ENCODE assay signal across 10 cellular contexts in genomic region chr18:22683196-22683676, GRCh38.
A peak's percentile ranks its signal among the peaks of the same experiment; 100 is the strongest.
DNase-seq lines count a peak whose midpoint lies in the region; ATAC-seq and TF ChIP-seq lines count a peak whose summit lies in the region.
"Had no signal": no experiment of that assay in that cellular context is flagged by ENCODE, and none has a peak within 500 bp of the region (broad histone marks: within the 10 kb centered on the region; RNA-seq: fewer than 3 reads in every experiment).

No MANE protein-coding gene starts in this region.

- no peaks in the 10 kb centered on the region for H3K27me3 Mint-ChIP-seq in progenitor cell of endocrine pancreas
- H3K27me3 Mint-ChIP-seq: stimulated activated memory B cell treated with anti-CD40 and anti-IgM and Interleukin-4, amounts not matched to agents 10 μg/mL and 1 μg/mL and 100 μg/mL, for 72 hours had no signal

- ATAC-seq in GM21786 (IDR thresholded peaks at IDR 0.05; ENCODE audit: unreplicated experiment) = no peak
- ATAC-seq: stimulated activated memory B cell treated with anti-CD40 and anti-IgM and Interleukin-4, amounts not matched to agents 10 μg/mL and 1 μg/mL and 100 μg/mL, for 72 hours had no signal

- DNase-seq in Daoy (ENCODE audit: low read depth) (peak; percentile 87), fibroblast of pulmonary artery (ENCODE audit: low read depth) (peak; percentile 88), progenitor cell of endocrine pancreas (ENCODE audit: low spot score, unreplicated experiment) (no peak), NCI-H1694 (lab: John Stamatoyannopoulos, UW) (no peak), KG1 (lab: John Stamatoyannopoulos, UW) (no peak), NK-92 (lab: John Stamatoyannopoulos, UW; ENCODE audit: unreplicated experiment) (no peak)

- H3K36me3 Mint-ChIP-seq in progenitor cell of endocrine pancreas (ENCODE audit: insufficient read depth) = peaks cover 2% of the 10 kb centered on the region
- H3K36me3 Mint-ChIP-seq: stimulated activated memory B cell treated with anti-CD40 and anti-IgM and Interleukin-4, amounts not matched to agents 10 μg/mL and 1 μg/mL and 100 μg/mL, for 72 hours had no signal

- peaks cover 2% of the 10 kb centered on the region for H3K4me1 Mint-ChIP-seq in progenitor cell of endocrine pancreas (ENCODE audit: low read depth)
- H3K4me1 Mint-ChIP-seq: stimulated activated memory B cell treated with anti-CD40 and anti-IgM and Interleukin-4, amounts not matched to agents 10 μg/mL and 1 μg/mL and 100 μg/mL, for 72 hours had no signal

- H3K9me3 Mint-ChIP-seq in progenitor cell of endocrine pancreas (ENCODE audit: low read depth) = peaks cover 11% of the 10 kb centered on the region

- H3K27ac Mint-ChIP-seq in progenitor cell of endocrine pancreas = peak overlapping the region; percentile 58
- H3K27ac Mint-ChIP-seq: stimulated activated memory B cell treated with anti-CD40 and anti-IgM and Interleukin-4, amounts not matched to agents 10 μg/mL and 1 μg/mL and 100 μg/mL, for 72 hours had no signal

- TF ChIP-seq CTCF in fibroblast of pulmonary artery (IDR thresholded peaks at IDR 0.05; ENCODE audit: low read length, missing control alignments) (no peak), progenitor cell of endocrine pancreas (IDR thresholded peaks at IDR 0.05; ENCODE audit: unreplicated experiment) (no peak)

- no peak overlapping the region for H3K4me3 Mint-ChIP-seq in progenitor cell of endocrine pancreas (ENCODE audit: low read depth)
- H3K4me3 Mint-ChIP-seq: stimulated activated memory B cell treated with anti-CD40 and anti-IgM and Interleukin-4, amounts not matched to agents 10 μg/mL and 1 μg/mL and 100 μg/mL, for 72 hours had no signal

- no peak overlapping the region for H3K4me3 ChIP-seq in fibroblast of pulmonary artery (replicated peaks; ENCODE audit: low read depth, low read length)
- H3K4me3 ChIP-seq: SK-N-MC had no signal

TF ChIP-seq in PFSK-1, 5 proteins besides CTCF, POLR2A, EP300 and RAD21:
- TF ChIP-seq SIN3A (IDR thresholded peaks at IDR 0.05; ENCODE audit: borderline replicate concordance, insufficient read depth, low read length) (no peak), FOXP2 (optimal IDR thresholded peaks at IDR 0.05; ENCODE audit: borderline replicate concordance, extremely low read depth, extremely low read length, insufficient read depth) (peak; percentile 62), POLR2AphosphoS5 (IDR thresholded peaks at IDR 0.05; ENCODE audit: low read depth, low read length) (no peak), TAF1 (IDR thresholded peaks at IDR 0.05; ENCODE audit: borderline replicate concordance, insufficient read depth, low read length) (peak; percentile 38; the same call in 1 of the 2 replicates), REST (IDR thresholded peaks at IDR 0.05; ENCODE audit: insufficient read depth in 1 of 2, low read depth in 2 of 2, low read length in 2 of 2) (no peak)

Comparison
In these comparisons a context has a peak if more than half of its experiments do, and no peak if none do; other contexts are left out.
1. DNase-seq: peak in Daoy (single experiment) and fibroblast of pulmonary artery (single experiment); none in progenitor cell of endocrine pancreas (single experiment), NCI-H1694 (single experiment), KG1 (single experiment) and NK-92 (single experiment).